Comparison of ENCODE assay signal across 16 cellular contexts in genomic region chr10:45379891-45380540, GRCh38. TPM values are rescaled to one million over a fixed set of nuclear protein-coding genes. Genes with fewer than 3 reads are reported as not detected.
DNase-seq lines count a peak whose midpoint lies in the region; ATAC-seq and TF ChIP-seq lines count a peak whose summit lies in the region.
"Had no signal": no experiment of that assay in that cellular context is flagged by ENCODE, and none has a peak within 500 bp of the region (broad histone marks: within the 10 kb centered on the region; RNA-seq: fewer than 3 reads in every experiment).

No MANE protein-coding gene starts in this region.

- TF ChIP-seq POLR2A in spleen (IDR thresholded peaks at IDR 0.05) = no peak

- peak overlapping the region in 2 of 10 donors; percentile 15 to 93 for H3K27ac ChIP-seq in heart right ventricle
- peak overlapping the region in 7 of 8 donors; percentile 57 to 96 (median 69) for H3K27ac ChIP-seq in spleen

- TF ChIP-seq CTCF in heart right ventricle (IDR thresholded peaks at IDR 0.05) = no peak
- no peak for TF ChIP-seq CTCF in spleen (IDR thresholded peaks at IDR 0.05 in 8 of 11, conservative IDR thresholded peaks at IDR 0.05 in 3 of 11)

- H3K27me3 ChIP-seq in heart right ventricle (peaks cover 0 to 61% (median 43%) of the 10 kb centered on the region in 7 donors), spleen (replicated peaks in 1 of 7) (peaks cover 0 to 25% (median 4%) of the 10 kb centered on the region in 7 donors)

- H3K4me1 ChIP-seq in heart right ventricle (peaks cover 0 to 76% (median 0%) of the 10 kb centered on the region in 9 donors), spleen (peaks cover 9 to 98% (median 68%) of the 10 kb centered on the region in 6 donors)

- no peaks in the 10 kb centered on the region for H3K9me3 ChIP-seq in heart right ventricle
- H3K9me3 ChIP-seq in spleen = no peaks in the 10 kb centered on the region

- ATAC-seq in GM21737 (IDR thresholded peaks at IDR 0.05; ENCODE audit: unreplicated experiment) (peak; percentile 42), heart right ventricle (peak; percentile 71 to 82 (median 78))
- ATAC-seq: activated CD8-positive, alpha-beta T cell treated with anti-CD3 and anti-CD28 coated beads, Interleukin-2, amount 10 ng/mL, durations not matched to agents 7 days and 5 days had no signal

- 85 to 93% methylated on average over 14 of the region's 14 CpGs for WGBS in heart right ventricle, 2 donors
- 46 to 81% (median 71%) methylated on average over 6 to 14 of the region's 14 CpGs for WGBS in spleen, 5 donors

- H3K4me3 ChIP-seq in heart right ventricle (no peak overlapping the region), spleen (peak overlapping the region in 1 of 8 donors; percentile 88)

- H3K36me3 ChIP-seq in heart right ventricle (peaks cover 0 to 18% (median 0%) of the 10 kb centered on the region in 9 donors), spleen (peaks cover 0 to 47% (median 11%) of the 10 kb centered on the region in 6 donors)

- intact Hi-C loops in heart right ventricle (cut with DNase I) = no loop called here
- intact Hi-C loops in spleen (cut with DNase I; ENCODE audit: low total_unique reads) = no loop called here

- DNase-seq in SKM-1 (lab: John Stamatoyannopoulos, UW; ENCODE audit: unreplicated experiment) (peak; percentile 71), heart right ventricle (peak in 1 of 2 donors; percentile 24), spleen (peak; percentile 87), NCI-H128 (lab: John Stamatoyannopoulos, UW; ENCODE audit: unreplicated experiment) (no peak), NCI-H748 treated with DMSO at 0.1 percent for 48 hours (lab: John Stamatoyannopoulos, UW) (no peak)
- DNase-seq in stimulated activated CD4-positive, alpha-beta T cell treated with anti-CD3 and anti-CD28 coated beads, Interleukin-4, amount 100 ng/mL, for 1 hour = no peak
- no peak for DNase-seq in activated CD4-positive, CD25-positive, alpha-beta regulatory T cell (lab: John Stamatoyannopoulos, UW)
- DNase-seq: activated CD8-positive, alpha-beta T cell treated with anti-CD3 and anti-CD28 coated beads, Interleukin-2, amount 10 ng/mL, durations not matched to agents 7 days and 5 days; DMS 273 treated with DMSO at 0.1 percent for 48 hours; NCI-H510A treated with DMSO at 0.1 percent for 48 hours; stimulated activated CD4-positive, alpha-beta T cell treated with anti-CD3 and anti-CD28 coated beads, Interleukin-2, amount 100 ng/mL, for 24 hours; SW 1271 had no signal

RNA-seq across cellular contexts. Expression of gene ALOX5, which starts 6.0 kb away (rescaled TPM):
- total RNA-seq in heart right ventricle = 10 to 100 TPM in 1 of 10 donors, 1 to 10 TPM in 9; 1.8 to 21.8 (median 3.4) TPM
- 1 to 10 TPM; 4.8 to 6.0 TPM for polyA plus RNA-seq in heart right ventricle
- total RNA-seq in spleen = 100 to 1,000 TPM in 6 of 7 donors, 10 to 100 TPM in 1; 87.2 to 357 (median 168) TPM
- 100 to 1,000 TPM in 2 of 3 donors, 10 to 100 TPM in 1; 69.3 to 184 (median 119) TPM for polyA plus RNA-seq in spleen
- total RNA-seq: endothelial cell of umbilical vein, LHCN-M2, neural crest cell had no signal

Comparison
In these comparisons a context has a peak if more than half of its experiments do, and no peak if none do; other contexts are left out.
1. DNase-seq: peak in SKM-1 (single experiment) and spleen (single experiment); none in NCI-H128 (single experiment), stimulated activated CD4-positive, alpha-beta T cell treated with anti-CD3 and anti-CD28 coated beads, Interleukin-4, amount 100 ng/mL, for 1 hour (single experiment), activated CD4-positive, CD25-positive, alpha-beta regulatory T cell (0 of 4) and NCI-H748 treated with DMSO at 0.1 percent for 48 hours (single experiment).